Comparison of ENCODE assay signal across 11 cellular contexts in the genomic region with DNA sequence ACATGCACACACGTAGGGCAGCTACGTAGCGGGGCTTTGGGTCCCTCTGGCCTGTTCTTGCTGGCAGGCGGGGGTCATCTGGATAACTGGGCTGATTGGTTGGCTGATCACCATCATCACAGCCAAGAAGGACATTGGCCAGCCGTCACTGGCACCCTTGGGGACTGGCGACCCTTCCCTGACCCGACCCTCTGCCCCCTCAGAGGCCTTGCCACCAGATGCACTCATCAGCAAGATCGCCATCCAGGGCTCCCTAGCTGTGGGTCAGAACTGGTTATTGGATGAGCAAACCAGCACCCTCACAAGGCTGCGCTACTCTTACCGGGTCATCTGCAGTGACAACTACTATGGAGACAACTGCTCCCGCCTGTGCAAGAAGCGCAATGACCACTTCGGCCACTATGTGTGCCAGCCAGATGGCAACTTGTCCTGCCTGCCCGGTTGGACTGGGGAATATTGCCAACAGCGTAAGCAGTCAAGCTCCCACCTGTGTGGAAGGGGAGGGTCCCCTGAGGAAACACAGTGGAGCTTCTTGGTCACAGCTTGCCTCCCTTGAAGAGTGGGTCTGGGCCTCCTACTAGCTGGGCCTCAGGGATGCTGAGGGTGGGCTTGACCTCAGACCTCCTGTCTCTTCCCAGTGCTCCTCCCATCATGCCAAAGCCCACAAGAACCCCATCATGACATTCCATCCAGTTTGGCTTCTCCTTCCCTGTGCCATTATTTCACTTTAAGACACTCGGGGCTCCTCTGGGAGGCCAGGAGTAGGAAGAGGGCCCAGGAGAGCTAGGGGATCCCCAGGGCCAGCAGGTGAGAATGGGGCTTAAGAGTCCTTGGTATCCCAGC. TPM values are rescaled to one million over a fixed set of nuclear protein-coding genes. Genes with fewer than 3 reads are reported as not detected.
DNase-seq lines count a peak whose midpoint lies in the region; ATAC-seq and TF ChIP-seq lines count a peak whose summit lies in the region.
"Had no signal": no experiment of that assay in that cellular context is flagged by ENCODE, and none has a peak within 500 bp of the region (broad histone marks: within the 10 kb centered on the region; RNA-seq: fewer than 3 reads in every experiment).

No MANE protein-coding gene starts in this region.

- no peak for DNase-seq in activated naive CD4-positive, alpha-beta T cell treated with anti-CD3 and anti-CD28 coated beads, Interleukin-2, amount 50 U/mL, for 72 hours (ENCODE audit: low spot score in 2 of 2)
- peak; percentile 56 for DNase-seq in cerebellar cortex (ENCODE audit: low spot score)
- DNase-seq in mesothelial cell of epicardium (ENCODE audit: low spot score in 2 of 2, unreplicated experiment in 2 of 2), result no peak
- peak; percentile 32 for DNase-seq in transverse colon
- DNase-seq in NCI-H2171 (lab: John Stamatoyannopoulos, UW), result no peak
- DNase-seq in KBM-7, result no peak
- DNase-seq in SHP77 (lab: John Stamatoyannopoulos, UW), result no peak
- DNase-seq: activated naive CD4-positive, alpha-beta T cell treated with Interleukin-2 at 50 U/mL for 16 hours; stimulated activated CD4-positive, alpha-beta T cell treated with anti-CD3 and anti-CD28 coated beads, Interleukin-1b, Interleukin-23, amount 100 ng/mL, for 48 hours had no signal

- peaks cover 33% of the 10 kb centered on the region for H3K27me3 Mint-ChIP-seq in activated naive CD4-positive, alpha-beta T cell treated with anti-CD3 and anti-CD28 coated beads, Interleukin-2, amount 50 U/mL, for 24 hours
- H3K27me3 Mint-ChIP-seq in mesothelial cell of epicardium (ENCODE audit: low read depth), result peaks cover 70% of the 10 kb centered on the region

- peak overlapping the region; percentile 78 to 87 (median 84) for H3K27ac ChIP-seq in transverse colon
- H3K27ac ChIP-seq: epithelial cell of prostate had no signal

- peaks cover 53% of the 10 kb centered on the region for H3K27me3 ChIP-seq in transverse colon

- H3K36me3 Mint-ChIP-seq in activated naive CD4-positive, alpha-beta T cell treated with anti-CD3 and anti-CD28 coated beads, Interleukin-2, amount 50 U/mL, for 24 hours, result no peaks in the 10 kb centered on the region
- peaks cover 0 to 6% of the 10 kb centered on the region in 2 donors for H3K36me3 Mint-ChIP-seq in activated naive CD4-positive, alpha-beta T cell treated with anti-CD3 and anti-CD28 coated beads, Interleukin-2, amount 50 U/mL, for 72 hours
- H3K36me3 Mint-ChIP-seq in mesothelial cell of epicardium, result no peaks in the 10 kb centered on the region

- no peaks in the 10 kb centered on the region for H3K9me3 Mint-ChIP-seq in activated naive CD4-positive, alpha-beta T cell treated with anti-CD3 and anti-CD28 coated beads, Interleukin-2, amount 50 U/mL, for 24 hours
- no peaks in the 10 kb centered on the region for H3K9me3 Mint-ChIP-seq in activated naive CD4-positive, alpha-beta T cell treated with anti-CD3 and anti-CD28 coated beads, Interleukin-2, amount 50 U/mL, for 72 hours
- H3K9me3 Mint-ChIP-seq in mesothelial cell of epicardium, result no peaks in the 10 kb centered on the region

- no peaks in the 10 kb centered on the region for H3K36me3 ChIP-seq in transverse colon

- peaks cover 34% of the 10 kb centered on the region for H3K4me1 Mint-ChIP-seq in activated naive CD4-positive, alpha-beta T cell treated with anti-CD3 and anti-CD28 coated beads, Interleukin-2, amount 50 U/mL, for 24 hours
- peaks cover 36% of the 10 kb centered on the region for H3K4me1 Mint-ChIP-seq in mesothelial cell of epicardium

- no peak for TF ChIP-seq POLR2A in transverse colon (IDR thresholded peaks at IDR 0.05)

- in situ Hi-C loops in transverse colon (cut with MboI; ENCODE audit: low pct_ligation_motif_present in 1 of 4, low pct_unique_long_range_greater_than_20kb in 1 of 4, low sequenced_read_pairs in 3 of 4) (no loop called here), KBM-7 (cut with MboI; ENCODE audit: low pct_unique_long_range_greater_than_20kb, low sequenced_read_pairs) (no loop called here)

- WGBS in transverse colon (ENCODE audit: low coverage in 1 of 2), 2 donors, result 44 to 47% methylated on average over 4 to 16 of the region's 16 CpGs

- intact Hi-C loops in transverse colon (cut with DNase I; ENCODE audit: low total_unique reads), result no loop called here

- TF ChIP-seq EP300 in transverse colon (IDR thresholded peaks at IDR 0.05; ENCODE audit: low read depth), result no peak

- TF ChIP-seq CTCF in mesothelial cell of epicardium (IDR thresholded peaks at IDR 0.05; ENCODE audit: unreplicated experiment), result no peak
- no peak for TF ChIP-seq CTCF in transverse colon (IDR thresholded peaks at IDR 0.05)

- H3K27ac Mint-ChIP-seq in activated naive CD4-positive, alpha-beta T cell treated with anti-CD3 and anti-CD28 coated beads, Interleukin-2, amount 50 U/mL, for 24 hours, result no peak overlapping the region
- H3K27ac Mint-ChIP-seq in activated naive CD4-positive, alpha-beta T cell treated with anti-CD3 and anti-CD28 coated beads, Interleukin-2, amount 50 U/mL, for 72 hours, result no peak overlapping the region
- no peak overlapping the region for H3K27ac Mint-ChIP-seq in mesothelial cell of epicardium

- H3K4me1 ChIP-seq in transverse colon, result peaks cover 33 to 67% (median 65%) of the 10 kb centered on the region in 4 donors

- H3K4me3 Mint-ChIP-seq in activated naive CD4-positive, alpha-beta T cell treated with anti-CD3 and anti-CD28 coated beads, Interleukin-2, amount 50 U/mL, for 24 hours, result peak overlapping the region; percentile 73
- peak overlapping the region; percentile 66 for H3K4me3 Mint-ChIP-seq in mesothelial cell of epicardium

- H3K9me3 ChIP-seq in transverse colon, result no peaks in the 10 kb centered on the region

- ATAC-seq in activated naive CD4-positive, alpha-beta T cell treated with anti-CD3 and anti-CD28 coated beads, Interleukin-2, amount 50 U/mL, for 72 hours, result no peak

- peak overlapping the region in 3 of 4 donors; percentile 36 to 66 (median 59) for H3K4me3 ChIP-seq in transverse colon

RNA-seq across cellular contexts. Expression of a gene that starts 2.4 kb away (rescaled TPM):
- under 1 TPM in 1 of 2 donors, not detected in 1; 0.16 TPM for total RNA-seq in activated naive CD4-positive, alpha-beta T cell treated with anti-CD3 and anti-CD28 coated beads, Interleukin-2, amount 50 U/mL, for 72 hours
- total RNA-seq in mesothelial cell of epicardium (0.20 to 0.31 TPM (median 0.24 TPM) in 3 replicates), transverse colon (10 to 100 TPM in 2 of 4 donors, 1 to 10 TPM in 2; 1.5 to 14.2 (median 10.2) TPM)

RNA-seq across cellular contexts. Expression of a gene that starts 21.8 kb away (rescaled TPM):
- 10 to 100 TPM; 12.9 to 16.3 TPM for total RNA-seq in activated naive CD4-positive, alpha-beta T cell treated with anti-CD3 and anti-CD28 coated beads, Interleukin-2, amount 50 U/mL, for 72 hours
- total RNA-seq in mesothelial cell of epicardium (2.7 to 3.2 TPM (median 3.1 TPM) in 3 replicates), transverse colon (1 to 10 TPM in 3 of 4 donors, under 1 TPM in 1; 0.60 to 6.7 (median 2.5) TPM)

RNA-seq across cellular contexts. Expression of a gene that starts 37.3 kb away (rescaled TPM):
- 1 to 10 TPM; 7.2 to 8.4 TPM for total RNA-seq in activated naive CD4-positive, alpha-beta T cell treated with anti-CD3 and anti-CD28 coated beads, Interleukin-2, amount 50 U/mL, for 72 hours
- total RNA-seq in mesothelial cell of epicardium (30.1 to 31.2 TPM (median 30.5 TPM) in 3 replicates), transverse colon (10 to 100 TPM; 18.3 to 58.7 (median 21.0) TPM)

RNA-seq across cellular contexts. Expression of a gene that starts 57.5 kb away (rescaled TPM):
- total RNA-seq in activated naive CD4-positive, alpha-beta T cell treated with anti-CD3 and anti-CD28 coated beads, Interleukin-2, amount 50 U/mL, for 72 hours, result under 1 TPM in 1 of 2 donors, not detected in 1; 0.72 TPM
- total RNA-seq in mesothelial cell of epicardium (3.4 to 4.4 TPM (median 3.4 TPM) in 3 replicates), transverse colon (1 to 10 TPM; 2.7 to 6.7 (median 4.0) TPM)

Comparison
In these comparisons a context has a peak if more than half of its experiments do, and no peak if none do; other contexts are left out.
1. DNase-seq: peak in cerebellar cortex (single experiment) and transverse colon (single experiment); none in activated naive CD4-positive, alpha-beta T cell treated with anti-CD3 and anti-CD28 coated beads, Interleukin-2, amount 50 U/mL, for 72 hours (0 of 2), mesothelial cell of epicardium (0 of 2), NCI-H2171 (single experiment), KBM-7 (single experiment) and SHP77 (0 of 2).